21 cellular contexts compared by ENCODE assay signal in the genomic region with DNA sequence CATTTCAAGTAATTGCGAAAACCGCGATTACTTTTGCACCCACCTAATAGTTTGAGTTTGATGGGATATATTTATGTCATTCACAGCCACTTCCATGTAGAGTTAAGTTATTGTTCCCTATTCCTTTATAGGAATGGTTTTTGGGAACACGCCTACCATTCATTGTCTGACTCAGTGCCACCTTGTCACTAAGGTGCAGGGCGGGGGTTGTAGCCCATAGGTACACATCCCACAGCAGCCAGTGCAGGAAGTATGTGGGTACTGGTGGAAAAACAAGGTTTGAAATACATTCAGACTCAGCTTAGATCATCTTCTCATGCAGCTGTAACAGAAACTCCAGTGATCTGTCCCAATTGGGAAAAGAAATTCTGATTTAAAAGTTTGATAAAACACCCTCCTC. TPM values are rescaled to one million over a fixed set of nuclear protein-coding genes. Genes with fewer than 3 reads are reported as not detected.
DNase-seq lines count a peak whose midpoint lies in the region; ATAC-seq and TF ChIP-seq lines count a peak whose summit lies in the region.
"Had no signal": no experiment of that assay in that cellular context is flagged by ENCODE, and none has a peak within 500 bp of the region (broad histone marks: within the 10 kb centered on the region; RNA-seq: fewer than 3 reads in every experiment).

No MANE protein-coding gene starts in this region.

- no peak overlapping the region for H3K27ac Mint-ChIP-seq in activated T-helper 17 cell treated with anti-CD3 and anti-CD28 coated beads, Interleukin-2, amount 50 U/mL, for 72 hours
- H3K27ac Mint-ChIP-seq in endothelial cell (ENCODE audit: unreplicated experiment) = peak overlapping the region; percentile 66
- H3K27ac Mint-ChIP-seq in GM23338 = no peak overlapping the region
- H3K27ac Mint-ChIP-seq: CD4-positive, CD25-positive, alpha-beta regulatory T cell; CD8-positive, alpha-beta memory T cell; IgD-negative memory B cell had no signal

- no peaks in the 10 kb centered on the region for H3K9me2 ChIP-seq in GM23338 (ENCODE audit: insufficient read depth)

- ATAC-seq in activated T-helper 17 cell treated with anti-CD3 and anti-CD28 coated beads, Interleukin-2, amount 50 U/mL, for 72 hours (replicated peaks) = peak; percentile 54
- ATAC-seq in GM23338 (no peak), HG03460 (IDR thresholded peaks at IDR 0.05; ENCODE audit: unreplicated experiment) (no peak)
- ATAC-seq: GM12878 had no signal

- no peaks in the 10 kb centered on the region for H3F3A ChIP-seq in GM23338 (replicated peaks; ENCODE audit: low read depth)

- no peak overlapping the region for H3K4me2 ChIP-seq in GM23338

- no peaks in the 10 kb centered on the region for H3K9me3 Mint-ChIP-seq in activated T-helper 17 cell treated with anti-CD3 and anti-CD28 coated beads, Interleukin-2, amount 50 U/mL, for 72 hours
- H3K9me3 Mint-ChIP-seq in endothelial cell (ENCODE audit: unreplicated experiment) (no peaks in the 10 kb centered on the region), GM23338 (no peaks in the 10 kb centered on the region; the same call in 2 of the 3 replicates)
- H3K9me3 Mint-ChIP-seq: IgD-negative memory B cell had no signal

- no peak overlapping the region for H3K27ac ChIP-seq in GM23338 (ENCODE audit: low read depth)
- H3K27ac ChIP-seq: GM23248 had no signal

- H4K20me1 ChIP-seq in GM23338 (replicated peaks; ENCODE audit: insufficient read depth) = no peaks in the 10 kb centered on the region

- H3K36me3 Mint-ChIP-seq in activated T-helper 17 cell treated with anti-CD3 and anti-CD28 coated beads, Interleukin-2, amount 50 U/mL, for 72 hours (ENCODE audit: low read depth) = no peaks in the 10 kb centered on the region
- H3K36me3 Mint-ChIP-seq in endothelial cell (ENCODE audit: low read depth, unreplicated experiment) (no peaks in the 10 kb centered on the region), GM23338 (ENCODE audit: low read depth) (no peaks in the 10 kb centered on the region)
- H3K36me3 Mint-ChIP-seq: CD4-positive, CD25-positive, alpha-beta regulatory T cell; CD8-positive, alpha-beta memory T cell; IgD-negative memory B cell had no signal

- H3K4me1 ChIP-seq in GM23338 (ENCODE audit: insufficient read depth) = no peaks in the 10 kb centered on the region
- H3K4me1 ChIP-seq: BE2C had no signal

- peaks cover 6% of the 10 kb centered on the region for H3K4me1 Mint-ChIP-seq in activated T-helper 17 cell treated with anti-CD3 and anti-CD28 coated beads, Interleukin-2, amount 50 U/mL, for 72 hours
- H3K4me1 Mint-ChIP-seq in endothelial cell (ENCODE audit: unreplicated experiment) (peaks cover 41% of the 10 kb centered on the region), GM23338 (no peaks in the 10 kb centered on the region)
- H3K4me1 Mint-ChIP-seq: CD8-positive, alpha-beta memory T cell; IgD-negative memory B cell had no signal

- H3K79me2 ChIP-seq in GM23338 (replicated peaks; ENCODE audit: insufficient read depth) = no peaks in the 10 kb centered on the region

- H2AFZ ChIP-seq in GM23338 = no peak overlapping the region
- H2AFZ ChIP-seq: GM23248 had no signal

- H3K27me3 ChIP-seq in GM23338 (ENCODE audit: insufficient read depth) = no peaks in the 10 kb centered on the region
- H3K27me3 ChIP-seq: BE2C had no signal

- no peak for TF ChIP-seq CTCF in endothelial cell (IDR thresholded peaks at IDR 0.05; ENCODE audit: unreplicated experiment)
- no peak for TF ChIP-seq CTCF in GM23338 (conservative IDR thresholded peaks at IDR 0.05; ENCODE audit: low read depth in 2 of 2)

- no peak for DNase-seq in endothelial cell (ENCODE audit: low spot score)
- DNase-seq in nucleus accumbens (lab: John Stamatoyannopoulos, UW) = peak in 32 of 56 donors; percentile 3 to 83 (median 39)
- DNase-seq in GM23338 (ENCODE audit: low spot score) = no peak
- no peak for DNase-seq in hepatic stellate cell (ENCODE audit: low spot score)
- DNase-seq: ACHN; BE2C; C1 segment of cervical spinal cord; CD8-positive, alpha-beta memory T cell; COR-L47; DMS 273 treated with DMSO at 0.1 percent for 48 hours; DMS53; DND-41; EL; GM23248; HCEC 1CT had no signal

- no peak overlapping the region for H3K4me3 Mint-ChIP-seq in activated T-helper 17 cell treated with anti-CD3 and anti-CD28 coated beads, Interleukin-2, amount 50 U/mL, for 72 hours
- H3K4me3 Mint-ChIP-seq in endothelial cell (ENCODE audit: unreplicated experiment) (no peak overlapping the region), GM23338 (no peak overlapping the region)
- H3K4me3 Mint-ChIP-seq: CD4-positive, CD25-positive, alpha-beta regulatory T cell; CD8-positive, alpha-beta memory T cell; IgD-negative memory B cell had no signal

- no peaks in the 10 kb centered on the region for H3K36me3 ChIP-seq in GM23338 (ENCODE audit: insufficient read depth)
- H3K36me3 ChIP-seq: BE2C had no signal

- no peak overlapping the region for H3K4me3 ChIP-seq in GM23338
- H3K4me3 ChIP-seq: GM12878, GM23248 had no signal

- peaks cover 9% of the 10 kb centered on the region for H3K27me3 Mint-ChIP-seq in activated T-helper 17 cell treated with anti-CD3 and anti-CD28 coated beads, Interleukin-2, amount 50 U/mL, for 72 hours
- peaks cover 3% of the 10 kb centered on the region for H3K27me3 Mint-ChIP-seq in endothelial cell (ENCODE audit: unreplicated experiment)
- H3K27me3 Mint-ChIP-seq in GM23338 (ENCODE audit: insufficient read depth, low read depth, poor library complexity) = peaks cover 2% of the 10 kb centered on the region

TF ChIP-seq in GM23338, 12 proteins besides CTCF, POLR2A, EP300 and RAD21 (continues in another document):
- TF ChIP-seq EZH2 (IDR thresholded peaks at IDR 0.05; ENCODE audit: low read depth, unreplicated experiment) (no peak), JUNB (IDR thresholded peaks at IDR 0.05; ENCODE audit: unreplicated experiment) (no peak), ZNF114 (CRISPR knock-in tag; IDR thresholded peaks at IDR 0.05) (no peak), CREB1 (CRISPR knock-in tag; IDR thresholded peaks at IDR 0.05; ENCODE audit: low read depth) (no peak), EZH2phosphoT487 (IDR thresholded peaks at IDR 0.05; ENCODE audit: unreplicated experiment) (no peak), STAT1 (IDR thresholded peaks at IDR 0.05; ENCODE audit: unreplicated experiment) (no peak)
- TF ChIP-seq, protein P1, sequence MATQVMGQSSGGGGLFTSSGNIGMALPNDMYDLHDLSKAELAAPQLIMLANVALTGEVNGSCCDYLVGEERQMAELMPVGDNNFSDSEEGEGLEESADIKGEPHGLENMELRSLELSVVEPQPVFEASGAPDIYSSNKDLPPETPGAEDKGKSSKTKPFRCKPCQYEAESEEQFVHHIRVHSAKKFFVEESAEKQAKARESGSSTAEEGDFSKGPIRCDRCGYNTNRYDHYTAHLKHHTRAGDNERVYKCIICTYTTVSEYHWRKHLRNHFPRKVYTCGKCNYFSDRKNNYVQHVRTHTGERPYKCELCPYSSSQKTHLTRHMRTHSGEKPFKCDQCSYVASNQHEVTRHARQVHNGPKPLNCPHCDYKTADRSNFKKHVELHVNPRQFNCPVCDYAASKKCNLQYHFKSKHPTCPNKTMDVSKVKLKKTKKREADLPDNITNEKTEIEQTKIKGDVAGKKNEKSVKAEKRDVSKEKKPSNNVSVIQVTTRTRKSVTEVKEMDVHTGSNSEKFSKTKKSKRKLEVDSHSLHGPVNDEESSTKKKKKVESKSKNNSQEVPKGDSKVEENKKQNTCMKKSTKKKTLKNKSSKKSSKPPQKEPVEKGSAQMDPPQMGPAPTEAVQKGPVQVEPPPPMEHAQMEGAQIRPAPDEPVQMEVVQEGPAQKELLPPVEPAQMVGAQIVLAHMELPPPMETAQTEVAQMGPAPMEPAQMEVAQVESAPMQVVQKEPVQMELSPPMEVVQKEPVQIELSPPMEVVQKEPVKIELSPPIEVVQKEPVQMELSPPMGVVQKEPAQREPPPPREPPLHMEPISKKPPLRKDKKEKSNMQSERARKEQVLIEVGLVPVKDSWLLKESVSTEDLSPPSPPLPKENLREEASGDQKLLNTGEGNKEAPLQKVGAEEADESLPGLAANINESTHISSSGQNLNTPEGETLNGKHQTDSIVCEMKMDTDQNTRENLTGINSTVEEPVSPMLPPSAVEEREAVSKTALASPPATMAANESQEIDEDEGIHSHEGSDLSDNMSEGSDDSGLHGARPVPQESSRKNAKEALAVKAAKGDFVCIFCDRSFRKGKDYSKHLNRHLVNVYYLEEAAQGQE (IDR thresholded peaks at IDR 0.05; ENCODE audit: unreplicated experiment) = no peak

RNA-seq across cellular contexts. Expression of a gene that starts 48.2 kb away (rescaled TPM):
- total RNA-seq in activated T-helper 17 cell treated with anti-CD3 and anti-CD28 coated beads, Interleukin-2, amount 50 U/mL, for 72 hours = under 1 TPM in 1 of 2 donors, not detected in 1; 0.15 TPM
- 21.1 TPM for total RNA-seq in endothelial cell (ENCODE audit: unreplicated experiment)
- not detected in 2 replicates for total RNA-seq in GM23338 (2014; rRNA removed; shearing (Covaris generic))
- 0.13 TPM in 1 of 2 replicates, not detected in the other for polyA plus RNA-seq in GM23338 (2016; fragmentation: Nextera tagmentation; extraction: Ambion mirVana)
- total RNA-seq: CD8-positive, alpha-beta memory T cell; G401; GM23248 had no signal
- polyA plus RNA-seq: CD4-positive, CD25-positive, alpha-beta regulatory T cell; CD8-positive, alpha-beta memory T cell; GM12878; GM23248; IgD-negative memory B cell had no signal

Comparison
In these comparisons a context has a peak if more than half of its experiments do, and no peak if none do; other contexts are left out.
1. DNase-seq: peak in nucleus accumbens (32 of 56); none in endothelial cell (single experiment), GM23338 (single experiment) and hepatic stellate cell (single experiment).
2. RNA of a gene that starts 48.2 kb away (total RNA-seq): 21.1 TPM in endothelial cell (single experiment); 0.15 TPM in activated T-helper 17 cell treated with anti-CD3 and anti-CD28 coated beads, Interleukin-2, amount 50 U/mL, for 72 hours and not detected in GM23338; every median in the first group is over 10 times any median in the second.